20 cellular contexts compared by ENCODE assay signal in genomic region chr1:79074975-79075374, GRCh38.
"Had no signal": no experiment of that assay in that cellular context is flagged by ENCODE, and none has a peak within 500 bp of the region (broad histone marks: within the 10 kb centered on the region; RNA-seq: fewer than 3 reads in every experiment).

No MANE protein-coding gene starts in this region.

- H3K27ac Mint-ChIP-seq: activated naive CD8-positive, alpha-beta T cell treated with anti-CD3 and anti-CD28 coated beads, Interleukin-2, amount 10 ng/mL, durations not matched to agents 7 days and 5 days; activated T-helper 2 cell treated with anti-CD3 and anti-CD28 coated beads, Interferon-gamma antibody, Interleukin-2, Interleukin-4, amounts not matched to agents 10 μg/mL and 5 μg/mL and 100 μg/mL, durations not matched to agents 14 hours and 24 hours and 36 hours; nephron progenitor cell had no signal

- H3K9me3 Mint-ChIP-seq: activated T-cell treated with anti-CD3 and anti-CD28 coated beads, Interleukin-2, amount 50 U/mL, for 4 hours; activated T-helper 2 cell treated with anti-CD3 and anti-CD28 coated beads, Interferon-gamma antibody, Interleukin-2, Interleukin-4, amounts not matched to agents 10 μg/mL and 5 μg/mL and 100 μg/mL, durations not matched to agents 14 hours and 24 hours and 36 hours had no signal

- H3K4me3 Mint-ChIP-seq: activated naive CD8-positive, alpha-beta T cell treated with anti-CD3 and anti-CD28 coated beads, Interleukin-2, amount 10 ng/mL, durations not matched to agents 7 days and 5 days; activated T-cell treated with anti-CD3 and anti-CD28 coated beads, Interleukin-2, amount 50 U/mL, for 4 hours; nephron progenitor cell had no signal

- H3K4me1 Mint-ChIP-seq: activated naive CD8-positive, alpha-beta T cell treated with anti-CD3 and anti-CD28 coated beads, Interleukin-2, amount 10 ng/mL, durations not matched to agents 7 days and 5 days had no signal

- H3K27ac ChIP-seq: gastrocnemius medialis, pancreas, psoas muscle, right atrium auricular region, upper lobe of left lung had no signal

- H3K36me3 Mint-ChIP-seq: activated naive CD8-positive, alpha-beta T cell treated with anti-CD3 and anti-CD28 coated beads, Interleukin-2, amount 10 ng/mL, durations not matched to agents 7 days and 5 days had no signal

- H3K36me3 ChIP-seq: gastrocnemius medialis, pancreas, right atrium auricular region, upper lobe of left lung had no signal

- H3K4me1 ChIP-seq: gastrocnemius medialis, pancreas, psoas muscle, right atrium auricular region had no signal

- H3K4me3 ChIP-seq: gastrocnemius medialis, pancreas, psoas muscle, right atrium auricular region, upper lobe of left lung had no signal

- H3K9me3 ChIP-seq: gastrocnemius medialis, pancreas, psoas muscle, right atrium auricular region, upper lobe of left lung had no signal

- DNase-seq: activated CD4-positive, alpha-beta T cell treated with anti-CD3 and anti-CD28 coated beads for 4 hours; activated CD4-positive, alpha-beta T cell treated with anti-CD3 and anti-CD28 coated beads, Interleukin-2, amount 50 U/mL, for 48 hours; activated CD4-positive, CD25-positive, alpha-beta regulatory T cell; activated CD8-positive, alpha-beta memory T cell treated with anti-CD3 and anti-CD28 coated beads, Interleukin-2, amount 50 U/mL, for 48 hours; activated naive CD4-positive, alpha-beta T cell treated with Interleukin-2 at 50 U/mL for 16 hours; activated naive CD8-positive, alpha-beta T cell treated with anti-CD3 and anti-CD28 coated beads, Interleukin-2, amount 10 ng/mL, durations not matched to agents 7 days and 5 days; activated T-cell treated with anti-CD3 and anti-CD28 coated beads, Interleukin-2, amount 50 U/mL, for 4 hours; amygdala; gastrocnemius medialis; hypothalamus; mesenchymal stem cell; nephron progenitor cell; pancreas; psoas muscle; stimulated activated CD4-positive, alpha-beta T cell treated with anti-CD3 and anti-CD28 coated beads, Interleukin-4, amount 100 ng/mL, for 24 hours; stimulated activated naive CD4-positive, alpha-beta T cell treated with Interleukin-2 at 50 U/mL for 16 hours; T-helper 1 cell; upper lobe of left lung had no signal

- ATAC-seq: activated T-cell treated with anti-CD3 and anti-CD28 coated beads, Interleukin-2, amount 50 U/mL, for 4 hours; gastrocnemius medialis; pancreas; psoas muscle had no signal

- H3K27me3 ChIP-seq: gastrocnemius medialis, pancreas, right atrium auricular region, upper lobe of left lung had no signal
